8 cellular contexts compared by ENCODE assay signal in genomic region chr10:11742009-11742778, GRCh38. TPM values are rescaled to one million over a fixed set of nuclear protein-coding genes. Genes with fewer than 3 reads are reported as not detected.
DNase-seq lines count a peak whose midpoint lies in the region; TF ChIP-seq lines count a peak whose summit lies in the region.

TSS of gene ECHDC3 (plus strand) at chr10:11742382. CDS start at chr10:11742577, 195 bp downstream.

- no peak for TF ChIP-seq CTCF in GM12864 (IDR thresholded peaks at IDR 0.05; ENCODE audit: low read depth, low read length, missing control alignments)
- TF ChIP-seq CTCF in H9 (conservative IDR thresholded peaks at IDR 0.05): no peak
- no peak for TF ChIP-seq CTCF in ovary (IDR thresholded peaks at IDR 0.05)
- no peak for TF ChIP-seq CTCF in type B pancreatic cell (conservative IDR thresholded peaks at IDR 0.05)

- H3K9ac ChIP-seq in H9 (ENCODE audit: extremely low read depth, insufficient read length, low read length): no peak within 1 kb of the TSS

- H3K27ac Mint-ChIP-seq in H9: no peak within 1 kb of the TSS
- no peak within 1 kb of the TSS for H3K27ac Mint-ChIP-seq in type B pancreatic cell

- peaks cover 5% of the 10 kb centered on the region for H3K23me2 ChIP-seq in H9 (ENCODE audit: insufficient read length, low read depth, low read length, poor library complexity, severe bottlenecking)

- peak within 1 kb of the TSS; percentile 49 to 71 for H3K4me3 Mint-ChIP-seq in H9
- H3K4me3 Mint-ChIP-seq in type B pancreatic cell: peak within 1 kb of the TSS; percentile 71

- DNase-seq in GM12864 (ENCODE audit: low read depth) (no peak), H9 (peak; percentile 68), NCI-H446 (lab: John Stamatoyannopoulos, UW) (peak; percentile 2 to 52), foreskin melanocyte (peak; percentile 19), ovary (peak; percentile 36 to 76 (median 73)), type B pancreatic cell (ENCODE audit: extremely low spot score, unreplicated experiment) (no peak), NCI-H1105 treated with DMSO at 0.1 percent for 48 hours (lab: John Stamatoyannopoulos, UW) (no peak)
- peak; percentile 22 for DNase-seq in activated gamma-delta T cell treated with anti-CD3 and anti-CD28 coated beads, Interleukin-2, amount 50 U/mL, for 16 hours (ENCODE audit: low read depth)

- H3K4me3 ChIP-seq in GM12864 (ENCODE audit: low read depth, low read length) (peak within 1 kb of the TSS; percentile 56), ovary (peak within 1 kb of the TSS; percentile 42)

- H4K91ac ChIP-seq in H9 (ENCODE audit: insufficient read length, low read depth, low read length): no peak within 1 kb of the TSS

- H2BK20ac ChIP-seq in H9 (ENCODE audit: low read depth, low read length, poor library complexity, severe bottlenecking): no peak within 1 kb of the TSS

- no CpG with 5 or more reads among the region's 93 CpGs for WGBS in H9 (ENCODE audit: extremely low coverage, insufficient read length, low lambda C conversion rate)
- 1 to 3% (median 2%) methylated on average over 47 to 93 of the region's 93 CpGs for WGBS in ovary, 3 donors

- no peak within 1 kb of the TSS for H3T11ph ChIP-seq in H9 (ENCODE audit: low read length)

- H3K9me3 ChIP-seq in H9 (ENCODE audit: control insufficient read depth, low read depth, low read length) (no peaks in the 10 kb centered on the region), ovary (no peaks in the 10 kb centered on the region)

- no peak within 1 kb of the TSS for H2AK5ac ChIP-seq in H9 (ENCODE audit: insufficient read length, low read length)

- no peak within 1 kb of the TSS for H3K56ac ChIP-seq in H9 (ENCODE audit: insufficient read length, low read depth, low read length)

- no peaks in the 10 kb centered on the region for H3K27me3 ChIP-seq in H9 (ENCODE audit: insufficient read depth, low read length)
- no peaks in the 10 kb centered on the region for H3K27me3 ChIP-seq in ovary

- TF ChIP-seq EP300 in ovary (IDR thresholded peaks at IDR 0.05): no peak

- no peak within 1 kb of the TSS for H2BK5ac ChIP-seq in H9 (ENCODE audit: insufficient read length, low read length)

- no peak within 1 kb of the TSS for H4K8ac ChIP-seq in H9 (replicated peaks; ENCODE audit: insufficient read length, low read depth, low read length)

- H3K27me3 Mint-ChIP-seq in H9 (ENCODE audit: low read depth): peaks cover 23% of the 10 kb centered on the region
- H3K27me3 Mint-ChIP-seq in type B pancreatic cell: peaks cover 3% of the 10 kb centered on the region

- H4K20me1 ChIP-seq in H9 (ENCODE audit: control insufficient read depth, insufficient read depth, insufficient read length): no peaks in the 10 kb centered on the region

- no peaks in the 10 kb centered on the region for H3K36me3 ChIP-seq in ovary

- TF ChIP-seq POLR2A in ovary (IDR thresholded peaks at IDR 0.05): no peak

- peaks cover 11 to 13% of the 10 kb centered on the region in 2 experiments for H3K4me1 Mint-ChIP-seq in H9
- H3K4me1 Mint-ChIP-seq in type B pancreatic cell (ENCODE audit: unreplicated experiment): peaks cover 19% of the 10 kb centered on the region

- peaks cover 18 to 24% of the 10 kb centered on the region in 2 experiments for H3K9me3 Mint-ChIP-seq in H9
- H3K9me3 Mint-ChIP-seq in type B pancreatic cell: peaks cover 9% of the 10 kb centered on the region

- H3K27ac ChIP-seq in H9 (ENCODE audit: insufficient read length, low read depth, low read length): no peak within 1 kb of the TSS
- H3K27ac ChIP-seq in ovary: peak within 1 kb of the TSS; percentile 10 to 76

- no peak within 1 kb of the TSS for H3K4me2 ChIP-seq in H9 (ENCODE audit: insufficient read depth, insufficient read length, low read length)

- no peak within 1 kb of the TSS for H2BK12ac ChIP-seq in H9 (ENCODE audit: insufficient read length, low read depth, low read length)

- no peak within 1 kb of the TSS for H4K5ac ChIP-seq in H9 (ENCODE audit: insufficient read length, low read depth, low read length)

- H3K36me3 Mint-ChIP-seq in H9 (ENCODE audit: insufficient read depth in 1 of 3, low read depth in 3 of 3): peaks cover 0 to 34% (median 4%) of the 10 kb centered on the region in 3 experiments; a peak in 6 of 7 replicates
- H3K36me3 Mint-ChIP-seq in type B pancreatic cell: peaks cover 9% of the 10 kb centered on the region

- no peaks in the 10 kb centered on the region for H3K79me2 ChIP-seq in H9 (ENCODE audit: insufficient read depth, low read length)

- no peaks in the 10 kb centered on the region; the same call in 1 of the 2 replicates for H3K4me1 ChIP-seq in H9 (ENCODE audit: insufficient read depth, low read length)
- peaks cover 8% of the 10 kb centered on the region for H3K4me1 ChIP-seq in ovary (ENCODE audit: insufficient read depth)

- no peak within 1 kb of the TSS for H2BK15ac ChIP-seq in H9 (ENCODE audit: low read depth, low read length)

- no peaks in the 10 kb centered on the region for H3K79me1 ChIP-seq in H9 (ENCODE audit: insufficient read depth, low read depth, low read length, poor library complexity, severe bottlenecking)

- peak within 1 kb of the TSS; percentile 82 for H3K18ac ChIP-seq in H9 (ENCODE audit: insufficient read length, low read depth, low read length)

- no peak within 1 kb of the TSS for H2AFZ ChIP-seq in H9 (ENCODE audit: low read length)

- peak within 1 kb of the TSS; percentile 81; the same call in 1 of the 2 replicates for H3K14ac ChIP-seq in H9 (ENCODE audit: insufficient read depth, low read length)

- H3K4ac ChIP-seq in H9 (ENCODE audit: low read depth, low read length): no peak within 1 kb of the TSS

- intact Hi-C loops in ovary (cut with DNase I): no loop called here

- H2BK120ac ChIP-seq in H9 (ENCODE audit: low read depth, low read length, poor library complexity, severe bottlenecking): no peak within 1 kb of the TSS

- H3K23ac ChIP-seq in H9 (ENCODE audit: insufficient read length, low read depth, low read length): no peak within 1 kb of the TSS

RNA-seq across cellular contexts. Expression of gene ECHDC3, which starts in this region (rescaled TPM):
- total RNA-seq in H9 (2021) (8.0 and 9.3 TPM in 2 replicates), ovary (10 to 100 TPM; 13.1 to 33.2 (median 15.3) TPM), type B pancreatic cell (ENCODE audit: low replicate concordance) (4.0 and 6.1 TPM in 2 replicates)
- polyA plus RNA-seq in ovary: 10 to 100 TPM; 17.8 to 28.0 TPM

Comparison
In these comparisons a context has a peak if more than half of its experiments do, and no peak if none do; other contexts are left out.
1. DNase-seq: peak in H9 (single experiment), NCI-H446 (2 of 2), activated gamma-delta T cell treated with anti-CD3 and anti-CD28 coated beads, Interleukin-2, amount 50 U/mL, for 16 hours (single experiment), foreskin melanocyte (single experiment) and ovary (5 of 5); none in GM12864 (single experiment), type B pancreatic cell (single experiment) and NCI-H1105 treated with DMSO at 0.1 percent for 48 hours (single experiment).